In the genomic region with DNA sequence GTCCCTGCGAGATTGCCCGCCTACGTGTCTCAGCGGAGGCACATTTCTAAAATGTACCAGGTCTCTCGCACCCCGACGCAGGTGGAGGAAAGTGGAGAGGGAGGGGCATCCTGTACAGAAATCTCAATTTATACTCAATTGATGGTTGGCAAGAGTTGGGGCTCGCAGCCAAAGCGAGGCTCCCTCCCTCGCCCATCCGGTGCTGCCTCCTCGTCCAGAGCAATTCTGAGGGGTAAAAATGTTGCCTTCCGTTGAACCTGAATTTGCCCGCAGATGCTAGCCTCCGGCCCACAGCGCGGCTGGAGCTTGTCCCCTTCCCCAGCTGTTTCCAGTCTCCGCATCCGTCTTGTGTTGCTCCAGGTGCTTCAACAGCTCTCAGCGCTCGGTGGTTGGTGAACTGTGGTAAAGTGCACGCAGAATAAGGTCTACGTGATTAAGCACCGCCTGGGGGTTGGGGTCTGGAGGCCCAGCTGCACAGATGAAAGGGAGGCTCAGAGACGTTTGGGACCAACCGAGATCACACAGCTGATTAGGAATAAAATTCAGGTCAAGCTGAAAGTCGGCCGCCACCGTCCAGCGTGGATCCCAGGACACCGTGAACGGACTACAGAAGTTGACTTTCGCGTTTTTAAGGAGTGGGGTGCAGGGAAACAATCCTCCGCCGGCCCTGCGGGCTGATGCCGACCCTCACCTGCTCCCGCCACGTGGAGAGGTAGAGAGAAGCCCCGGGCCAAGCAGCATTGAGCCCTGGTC, we compare ENCODE assay signal across 8 cellular contexts. TPM values are rescaled to one million over a fixed set of nuclear protein-coding genes. Genes with fewer than 3 reads are reported as not detected.
DNase-seq lines count a peak whose midpoint lies in the region; ATAC-seq lines count a peak whose summit lies in the region.

No MANE protein-coding gene starts in this region.

- H3K4me3 Mint-ChIP-seq in CD4-positive, CD25-positive, alpha-beta regulatory T cell: peak overlapping the region; percentile 92 to 96 (median 94)
- H3K4me3 Mint-ChIP-seq in central memory CD8-positive, alpha-beta T cell: peak overlapping the region; percentile 95

- peak overlapping the region; percentile 98 to 100 (median 100) for H3K27ac Mint-ChIP-seq in CD4-positive, CD25-positive, alpha-beta regulatory T cell
- H3K27ac Mint-ChIP-seq in central memory CD8-positive, alpha-beta T cell (ENCODE audit: low read depth): peak overlapping the region; percentile 100

- peaks cover 0 to 6% (median 2%) of the 10 kb centered on the region in 7 donors for H3K9me3 Mint-ChIP-seq in CD4-positive, CD25-positive, alpha-beta regulatory T cell
- H3K9me3 Mint-ChIP-seq in central memory CD8-positive, alpha-beta T cell: no peaks in the 10 kb centered on the region

- DNase-seq in CD4-positive, CD25-positive, alpha-beta regulatory T cell: peak in 1 of 3 donors; percentile 27
- DNase-seq in NCI-H510A (lab: John Stamatoyannopoulos, UW) (peak; percentile 52), mesenteric fat pad (ENCODE audit: low spot score) (peak; percentile 89), aorta (peak in 1 of 2 donors; percentile 81), occipital lobe (lab: John Stamatoyannopoulos, UW) (no peak), KG1 (lab: John Stamatoyannopoulos, UW) (no peak)
- peak in 1 of 2 donors; percentile 23 for DNase-seq in central memory CD8-positive, alpha-beta T cell (ENCODE audit: low spot score in 2 of 2)

- 5% methylated on average over 41 of the region's 41 CpGs for WGBS in aorta, 2 donors

- intact Hi-C loops in aorta (cut with DNase I): no loop called here

- no peaks in the 10 kb centered on the region for H3K27me3 ChIP-seq in CD4-positive, CD25-positive, alpha-beta regulatory T cell (ENCODE audit: control insufficient read depth, insufficient read depth, low read length)
- H3K27me3 ChIP-seq in aorta (ENCODE audit: control insufficient read depth in 1 of 2, insufficient read depth in 2 of 2, low read length in 1 of 2): no peaks in the 10 kb centered on the region

- H3K27me3 Mint-ChIP-seq in CD4-positive, CD25-positive, alpha-beta regulatory T cell: peaks cover 17% of the 10 kb centered on the region
- H3K27me3 Mint-ChIP-seq in central memory CD8-positive, alpha-beta T cell: peaks cover 10% of the 10 kb centered on the region

- peak in 1 of 2 donors; percentile 3 for ATAC-seq in CD4-positive, CD25-positive, alpha-beta regulatory T cell (ENCODE audit: low read depth in 2 of 2)
- ATAC-seq in GM21576 (IDR thresholded peaks at IDR 0.05; ENCODE audit: unreplicated experiment) (peak; percentile 13), aorta (ENCODE audit: low FRiP score) (peak; percentile 23)
- ATAC-seq in central memory CD8-positive, alpha-beta T cell (replicated peaks; ENCODE audit: extremely low read depth, poor library complexity, severe bottlenecking): peak; percentile 11

- no peaks in the 10 kb centered on the region for H3K9me3 ChIP-seq in CD4-positive, CD25-positive, alpha-beta regulatory T cell (ENCODE audit: control insufficient read depth in 2 of 2, low read length in 2 of 2)
- no peaks in the 10 kb centered on the region for H3K9me3 ChIP-seq in aorta (ENCODE audit: control insufficient read depth, low read length)

- peak overlapping the region; percentile 66 for H3K27ac ChIP-seq in CD4-positive, CD25-positive, alpha-beta regulatory T cell (ENCODE audit: insufficient read depth, low read length, poor library complexity, severe bottlenecking)
- peak overlapping the region in 1 of 2 donors; percentile 20 for H3K27ac ChIP-seq in aorta (ENCODE audit: low read depth in 1 of 2, low read length in 2 of 2)

- peaks cover 25% of the 10 kb centered on the region for H3K36me3 ChIP-seq in CD4-positive, CD25-positive, alpha-beta regulatory T cell (ENCODE audit: control insufficient read depth, insufficient read depth, low read length)
- no peaks in the 10 kb centered on the region for H3K36me3 ChIP-seq in aorta (ENCODE audit: control insufficient read depth in 1 of 2, insufficient read depth in 2 of 2, low read length in 1 of 2)

- H3K4me1 Mint-ChIP-seq in CD4-positive, CD25-positive, alpha-beta regulatory T cell: peaks cover 3 to 54% (median 32%) of the 10 kb centered on the region in 4 donors
- peaks cover 38% of the 10 kb centered on the region for H3K4me1 Mint-ChIP-seq in central memory CD8-positive, alpha-beta T cell

- H3K4me3 ChIP-seq in CD4-positive, CD25-positive, alpha-beta regulatory T cell (ENCODE audit: low read depth, low read length): peak overlapping the region; percentile 77
- peak overlapping the region; percentile 2 to 15 for H3K4me3 ChIP-seq in aorta (ENCODE audit: low read length in 2 of 2)

- peaks cover 48% of the 10 kb centered on the region for H3K4me1 ChIP-seq in CD4-positive, CD25-positive, alpha-beta regulatory T cell (ENCODE audit: control insufficient read depth, insufficient read depth, low read length, poor library complexity, severe bottlenecking)
- no peaks in the 10 kb centered on the region for H3K4me1 ChIP-seq in aorta (ENCODE audit: control insufficient read depth in 1 of 2, insufficient read depth in 2 of 2, low read length in 2 of 2)

- peaks cover 22% of the 10 kb centered on the region for H3K36me3 Mint-ChIP-seq in CD4-positive, CD25-positive, alpha-beta regulatory T cell
- peaks cover 39% of the 10 kb centered on the region for H3K36me3 Mint-ChIP-seq in central memory CD8-positive, alpha-beta T cell (ENCODE audit: insufficient read depth)

RNA-seq across cellular contexts. Expression of a gene that starts 0.8 kb away (rescaled TPM):
- 157 TPM for total RNA-seq in CD4-positive, CD25-positive, alpha-beta regulatory T cell
- 10 to 100 TPM; 31.2 to 38.3 (median 33.7) TPM for polyA plus RNA-seq in CD4-positive, CD25-positive, alpha-beta regulatory T cell
- total RNA-seq in mesenteric fat pad (67.1 TPM), aorta (10 to 100 TPM; 55.6 to 59.2 TPM), occipital lobe (38.4 TPM)
- polyA plus RNA-seq in aorta: 10 to 100 TPM; 18.4 to 61.9 TPM

Comparison
In these comparisons a context has a peak if more than half of its experiments do, and no peak if none do; other contexts are left out.
1. DNase-seq: peak in NCI-H510A (single experiment) and mesenteric fat pad (single experiment); none in occipital lobe (single experiment) and KG1 (single experiment).